19 cellular contexts compared by ENCODE assay signal in the genomic region with DNA sequence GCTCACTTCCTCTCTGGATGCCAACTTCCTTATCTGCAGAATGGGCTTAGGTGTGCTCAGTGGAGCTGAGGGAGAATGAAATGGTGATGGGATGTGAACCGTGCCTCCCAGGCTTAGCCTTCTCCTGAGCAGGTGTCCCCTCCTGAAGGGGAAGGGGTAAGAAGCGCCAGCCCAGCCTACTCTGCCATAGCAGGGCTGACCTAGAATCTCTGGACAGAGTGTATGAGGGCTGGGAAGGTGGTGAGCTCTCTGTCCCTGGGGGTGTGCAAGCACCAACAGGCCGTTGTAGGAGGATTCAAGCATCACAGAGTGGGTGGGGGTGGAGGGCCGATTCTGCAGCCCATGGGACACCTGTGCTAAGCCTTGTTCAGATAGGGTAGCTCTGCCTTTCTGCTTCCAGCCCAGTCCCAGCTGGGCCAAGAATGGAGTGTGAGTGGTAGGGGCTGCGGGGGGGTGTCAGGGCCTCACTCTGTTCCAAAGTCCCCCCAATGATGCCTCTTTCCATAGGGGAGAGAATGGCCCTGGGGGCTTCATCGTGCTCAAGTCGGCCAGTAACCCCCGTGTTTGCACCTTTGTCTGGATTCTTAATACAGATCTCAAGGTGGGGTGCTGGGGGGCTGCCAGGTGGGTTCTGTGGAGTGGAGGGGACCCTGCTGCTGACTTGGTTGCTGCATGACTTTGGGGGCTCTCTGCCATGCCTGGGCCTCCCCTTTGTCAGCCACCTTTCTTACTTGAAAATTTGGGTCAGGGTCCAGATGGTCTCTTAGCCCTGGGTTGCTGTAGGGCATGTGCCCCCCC. TPM values are rescaled to one million over a fixed set of nuclear protein-coding genes. Genes with fewer than 3 reads are reported as not detected.
DNase-seq lines count a peak whose midpoint lies in the region; ATAC-seq and TF ChIP-seq lines count a peak whose summit lies in the region.
"Had no signal": no experiment of that assay in that cellular context is flagged by ENCODE, and none has a peak within 500 bp of the region (broad histone marks: within the 10 kb centered on the region; RNA-seq: fewer than 3 reads in every experiment).

No MANE protein-coding gene starts in this region.

- peaks cover 7 to 42% (median 29%) of the 10 kb centered on the region in 7 donors for H3K4me1 Mint-ChIP-seq in naive thymus-derived CD4-positive, alpha-beta T cell

- peak in 2 of 3 donors; percentile 37 to 56 for DNase-seq in right cardiac atrium
- no peak for DNase-seq in Right ventricle myocardium superior
- no peak for DNase-seq in naive thymus-derived CD4-positive, alpha-beta T cell
- DNase-seq in vagina (ENCODE audit: extremely low spot score in 2 of 2) = no peak
- DNase-seq in NCI-H2029 treated with DMSO at 0.1 percent for 48 hours (lab: John Stamatoyannopoulos, UW) = no peak
- DNase-seq in activated T-cell treated with anti-CD3 and anti-CD28 coated beads, Interleukin-2, amount 50 U/mL, for 1 hour = no peak
- no peak for DNase-seq in HT-29 (ENCODE audit: low spot score)
- DNase-seq: activated CD4-positive, alpha-beta T cell treated with anti-CD3 and anti-CD28 coated beads, Interleukin-2, amount 50 U/mL, for 48 hours; activated naive CD4-positive, alpha-beta T cell; activated T-cell treated with anti-CD3 and anti-CD28 coated beads for 4 hours; DMS79 treated with DMSO at 0.1 percent for 48 hours; head of caudate nucleus; Karpas-422; NCI-H1092; SHP77 treated with DMSO at 0.1 percent for 48 hours; T-cell had no signal

- CTCF ChIA-PET in naive thymus-derived CD4-positive, alpha-beta T cell (lab: Charles Lee) = no interaction called here

- 86% methylated on average over 8 of the region's 8 CpGs for WGBS in right cardiac atrium

- H3K27ac ChIP-seq in right cardiac atrium (ENCODE audit: low read length) (peak overlapping the region; percentile 68), angular gyrus (ENCODE audit: low read depth, low read length) (peak overlapping the region; percentile 19), vagina (peak overlapping the region; percentile 32)
- H3K27ac ChIP-seq in naive thymus-derived CD4-positive, alpha-beta T cell (ENCODE audit: low read depth, low read length) = no peak overlapping the region

- POLR2A ChIA-PET in naive thymus-derived CD4-positive, alpha-beta T cell (lab: Charles Lee) = interaction anchor here (0.7 to 1.3 kb wide), 2 partner anchors 24 to 200 kb away, joined by 3 read pairs; no protein-coding TSS in a partner anchor

- H3K4me3 Mint-ChIP-seq in naive thymus-derived CD4-positive, alpha-beta T cell = peak overlapping the region in 2 of 10 donors; percentile 34 to 58
- H3K4me3 Mint-ChIP-seq: natural killer cell treated with Interleukin-12 subunit alpha and Interleukin-12 subunit beta and Interleukin-15 and Interleukin-18, amount 100 ng/mL, for 72 hours had no signal

- intact Hi-C loops in right cardiac atrium (cut with DNase I) (loop anchor here in 1 of 4 donors (10.0 kb wide), 1 partner anchor 63 kb away; no protein-coding TSS in a partner anchor), Right ventricle myocardium superior (cut with DNase I) (no loop called here), vagina (cut with DNase I) (no loop called here)
- intact Hi-C loops in naive thymus-derived CD4-positive, alpha-beta T cell (cut with micrococcal nuclease) = no loop called here

- ATAC-seq in right cardiac atrium (no peak), Right ventricle myocardium superior (ENCODE audit: poor library complexity) (no peak)
- no peak for ATAC-seq in naive thymus-derived CD4-positive, alpha-beta T cell
- ATAC-seq: natural killer cell treated with Interleukin-12 subunit alpha and Interleukin-12 subunit beta and Interleukin-15 and Interleukin-18, amount 100 ng/mL, for 72 hours; T-cell had no signal

- H3K9me3 ChIP-seq in right cardiac atrium (ENCODE audit: control insufficient read depth, low read length) (no peaks in the 10 kb centered on the region), vagina (no peaks in the 10 kb centered on the region)
- H3K9me3 ChIP-seq in naive thymus-derived CD4-positive, alpha-beta T cell (ENCODE audit: control insufficient read depth in 2 of 3, low read length in 3 of 3) = no peaks in the 10 kb centered on the region
- H3K9me3 ChIP-seq: ascending aorta had no signal

- H3K27me3 ChIP-seq in right cardiac atrium (ENCODE audit: control insufficient read depth, insufficient read depth) = no peaks in the 10 kb centered on the region
- no peaks in the 10 kb centered on the region for H3K27me3 ChIP-seq in naive thymus-derived CD4-positive, alpha-beta T cell (ENCODE audit: control insufficient read depth in 2 of 2, insufficient read depth in 2 of 2, low read length in 2 of 2)
- no peaks in the 10 kb centered on the region for H3K27me3 ChIP-seq in vagina
- H3K27me3 ChIP-seq: ascending aorta had no signal

- H3K27ac Mint-ChIP-seq in naive thymus-derived CD4-positive, alpha-beta T cell = peak overlapping the region in 7 of 9 donors; percentile 46 to 90 (median 62)
- H3K27ac Mint-ChIP-seq: natural killer cell treated with Interleukin-12 subunit alpha and Interleukin-12 subunit beta and Interleukin-15 and Interleukin-18, amount 100 ng/mL, for 72 hours had no signal

- no peak overlapping the region for H3K4me3 ChIP-seq in right cardiac atrium (ENCODE audit: low read length)
- no peak overlapping the region for H3K4me3 ChIP-seq in naive thymus-derived CD4-positive, alpha-beta T cell (ENCODE audit: low read length)
- H3K4me3 ChIP-seq in vagina = no peak overlapping the region
- H3K4me3 ChIP-seq: ascending aorta had no signal

- no peak for TF ChIP-seq CTCF in vagina (IDR thresholded peaks at IDR 0.05)

- H3K36me3 ChIP-seq in naive thymus-derived CD4-positive, alpha-beta T cell (ENCODE audit: control insufficient read depth in 2 of 3, insufficient read depth in 3 of 3, low read length in 3 of 3) = peaks cover 0 to 61% (median 4%) of the 10 kb centered on the region in 3 experiments
- H3K36me3 ChIP-seq in vagina = peaks cover 0 to 32% of the 10 kb centered on the region in 2 donors

- H3K4me1 ChIP-seq in right cardiac atrium (ENCODE audit: control insufficient read depth, insufficient read depth, low read length) = peaks cover 6% of the 10 kb centered on the region
- H3K4me1 ChIP-seq in naive thymus-derived CD4-positive, alpha-beta T cell (ENCODE audit: control insufficient read depth in 2 of 2, insufficient read depth in 2 of 2, low read length in 2 of 2) = peaks cover 0 to 28% of the 10 kb centered on the region in 2 donors
- peaks cover 57% of the 10 kb centered on the region for H3K4me1 ChIP-seq in vagina

- H3K27me3 Mint-ChIP-seq in naive thymus-derived CD4-positive, alpha-beta T cell = peaks cover 0 to 17% (median 2%) of the 10 kb centered on the region in 5 donors

- no peak for TF ChIP-seq POLR2A in vagina (IDR thresholded peaks at IDR 0.05)

- no peaks in the 10 kb centered on the region for H3K9me3 Mint-ChIP-seq in naive thymus-derived CD4-positive, alpha-beta T cell
- H3K9me3 Mint-ChIP-seq: natural killer cell treated with Interleukin-12 subunit alpha and Interleukin-12 subunit beta and Interleukin-15 and Interleukin-18, amount 100 ng/mL, for 72 hours; T-cell had no signal

- peaks cover 0 to 15% (median 5%) of the 10 kb centered on the region in 5 donors for H3K36me3 Mint-ChIP-seq in naive thymus-derived CD4-positive, alpha-beta T cell
- H3K36me3 Mint-ChIP-seq: natural killer cell treated with Interleukin-12 subunit alpha and Interleukin-12 subunit beta and Interleukin-15 and Interleukin-18, amount 100 ng/mL, for 72 hours had no signal

RNA-seq across cellular contexts. Expression of a gene that starts 3.2 kb away (rescaled TPM):
- 1,000 to 10,000 TPM; 2,357 to 4,356 (median 2,957) TPM for total RNA-seq in right cardiac atrium
- 4,928 TPM for polyA plus RNA-seq in right cardiac atrium
- 5,900 TPM for total RNA-seq in Right ventricle myocardium superior
- total RNA-seq in naive thymus-derived CD4-positive, alpha-beta T cell = 10 to 100 TPM in 1 of 5 experiments, 1 to 10 TPM in 4; 1.7 to 10.5 (median 4.6) TPM
- under 1 TPM in 1 of 2 donors, not detected in 1; 0.12 TPM for polyA plus RNA-seq in naive thymus-derived CD4-positive, alpha-beta T cell
- total RNA-seq in vagina = 0.49 TPM
- total RNA-seq in HT-29 (2014; rRNA removed; shearing (Covaris generic)) = 1.9 and 2.2 TPM in 2 replicates
- total RNA-seq: ascending aorta had no signal

RNA-seq across cellular contexts. Expression of a gene that starts 6.3 kb away (rescaled TPM):
- total RNA-seq in right cardiac atrium (10 to 100 TPM; 18.1 to 39.6 (median 21.3) TPM), Right ventricle myocardium superior (7.1 TPM), vagina (5.6 TPM)
- polyA plus RNA-seq in right cardiac atrium = 32.7 TPM
- under 1 TPM in 4 of 5 experiments, not detected in 1; 0.42 to 0.89 (median 0.50) TPM for total RNA-seq in naive thymus-derived CD4-positive, alpha-beta T cell
- polyA plus RNA-seq in naive thymus-derived CD4-positive, alpha-beta T cell = under 1 TPM; 0.36 to 0.48 TPM
- total RNA-seq in HT-29 (2014; rRNA removed; shearing (Covaris generic)) = 0.25 and 0.65 TPM in 2 replicates
- total RNA-seq: natural killer cell treated with Interleukin-12 subunit alpha and Interleukin-12 subunit beta and Interleukin-15 and Interleukin-18, amount 100 ng/mL, for 72 hours had no signal

RNA-seq across cellular contexts. Expression of a gene that starts 25.0 kb away (rescaled TPM):
- total RNA-seq in right cardiac atrium = 10 to 100 TPM; 19.2 to 26.2 (median 22.9) TPM
- 22.7 TPM for polyA plus RNA-seq in right cardiac atrium
- total RNA-seq in Right ventricle myocardium superior = 13.9 TPM
- 100 to 1,000 TPM in 2 of 5 experiments, 10 to 100 TPM in 3; 69.8 to 143 (median 99.3) TPM for total RNA-seq in naive thymus-derived CD4-positive, alpha-beta T cell
- 10 to 100 TPM; 46.7 to 56.9 TPM for polyA plus RNA-seq in naive thymus-derived CD4-positive, alpha-beta T cell
- 148 TPM for total RNA-seq in vagina
- 50.8 and 54.2 TPM in 2 replicates for total RNA-seq in HT-29 (2014; rRNA removed; shearing (Covaris generic))

RNA-seq across cellular contexts. Expression of a gene that starts 25.9 kb away (rescaled TPM):
- total RNA-seq in right cardiac atrium (10 to 100 TPM; 12.9 to 24.0 (median 15.2) TPM), Right ventricle myocardium superior (10.0 TPM), vagina (17.7 TPM)
- polyA plus RNA-seq in right cardiac atrium = 13.6 TPM
- 10 to 100 TPM; 26.3 to 39.9 (median 35.1) TPM for total RNA-seq in naive thymus-derived CD4-positive, alpha-beta T cell
- 10 to 100 TPM; 13.3 to 20.7 TPM for polyA plus RNA-seq in naive thymus-derived CD4-positive, alpha-beta T cell
- 34.6 and 39.1 TPM in 2 replicates for total RNA-seq in HT-29 (2014; rRNA removed; shearing (Covaris generic))

RNA-seq across cellular contexts. Expression of a gene that starts 35.2 kb away (rescaled TPM):
- total RNA-seq in right cardiac atrium (1 to 10 TPM; 2.0 to 6.6 (median 2.4) TPM), Right ventricle myocardium superior (0.35 TPM), vagina (9.3 TPM)
- 4.4 TPM for polyA plus RNA-seq in right cardiac atrium
- total RNA-seq in naive thymus-derived CD4-positive, alpha-beta T cell = not detected
- not detected for polyA plus RNA-seq in naive thymus-derived CD4-positive, alpha-beta T cell
- total RNA-seq in HT-29 (2014; rRNA removed; shearing (Covaris generic)) = 14.8 and 16.0 TPM in 2 replicates
- total RNA-seq: natural killer cell treated with Interleukin-12 subunit alpha and Interleukin-12 subunit beta and Interleukin-15 and Interleukin-18, amount 100 ng/mL, for 72 hours had no signal

Comparison
In these comparisons a context has a peak if more than half of its experiments do, and no peak if none do; other contexts are left out.
1. DNase-seq: peak in right cardiac atrium (2 of 3); none in Right ventricle myocardium superior (single experiment), naive thymus-derived CD4-positive, alpha-beta T cell (0 of 9), vagina (0 of 2), NCI-H2029 treated with DMSO at 0.1 percent for 48 hours (single experiment), activated T-cell treated with anti-CD3 and anti-CD28 coated beads, Interleukin-2, amount 50 U/mL, for 1 hour (single experiment) and HT-29 (single experiment).
2. RNA of a gene that starts 3.2 kb away (total RNA-seq): 5,900 TPM in Right ventricle myocardium superior (single experiment) and 2,357 to 4,356 TPM in right cardiac atrium; 1.7 to 10.5 TPM in naive thymus-derived CD4-positive, alpha-beta T cell, 1.9 to 2.2 TPM in HT-29 and 0.49 TPM in vagina (single experiment); every median in the first group is over 100 times any median in the second.